In genomic region chr11:63620928-63621539, GRCh38 we compare ENCODE assay signal across 21 cellular contexts. TPM values are rescaled to one million over a fixed set of nuclear protein-coding genes. Genes with fewer than 3 reads are reported as not detected.
A peak's percentile ranks its signal among the peaks of the same experiment; 100 is the strongest.
DNase-seq lines count a peak whose midpoint lies in the region; TF ChIP-seq lines count a peak whose summit lies in the region.
"Had no signal": no experiment of that assay in that cellular context is flagged by ENCODE, and none has a peak within 500 bp of the region (broad histone marks: within the 10 kb centered on the region; RNA-seq: fewer than 3 reads in every experiment).

No MANE protein-coding gene starts in this region.

- H3K9me2 ChIP-seq in OCI-LY7 (ENCODE audit: insufficient read depth, low read length) (no peaks in the 10 kb centered on the region), hepatocyte (replicated peaks; ENCODE audit: insufficient read depth) (no peaks in the 10 kb centered on the region)

- no TSS peak for BruUV-seq in OCI-LY7 (replicated peaks; lab: Mats Ljungman, UMichigan)

- POLR2A ChIA-PET in OCI-LY7 (lab: Charles Lee) = no interaction called here

- CTCF ChIA-PET in OCI-LY7 (lab: Charles Lee; ENCODE audit: unreplicated experiment) = no interaction called here

- no peak overlapping the region for H3K4me2 ChIP-seq in OCI-LY7 (ENCODE audit: low read length)
- H3K4me2 ChIP-seq in hepatocyte = no peak overlapping the region

- H3K9me3 ChIP-seq in OCI-LY7 (ENCODE audit: low read length) (no peaks in the 10 kb centered on the region), hepatocyte (ENCODE audit: low read depth) (no peaks in the 10 kb centered on the region)
- H3K9me3 ChIP-seq: adrenal gland, Peyer's patch, prostate gland had no signal

- 95% methylated on average over 1 of the region's 1 CpG for WGBS in hepatocyte (ENCODE audit: low lambda C conversion rate, missing lambda C conversion rate)

- H3K36me3 ChIP-seq in OCI-LY7 (ENCODE audit: insufficient read depth, low read length) = no peaks in the 10 kb centered on the region
- no peaks in the 10 kb centered on the region for H3K36me3 ChIP-seq in hepatocyte (replicated peaks; ENCODE audit: insufficient read depth, low read depth)
- H3K36me3 ChIP-seq: adrenal gland, Peyer's patch, prostate gland had no signal

- DNase-seq in AML-193 (lab: John Stamatoyannopoulos, UW) (peak; percentile 52 to 55), GF-D8 (lab: John Stamatoyannopoulos, UW) (peak; percentile 48), OCI-LY7 (ENCODE audit: low spot score) (peak; percentile 23), hepatocyte (ENCODE audit: low spot score) (no peak), NCI-H2196 (lab: John Stamatoyannopoulos, UW; ENCODE audit: unreplicated experiment) (no peak), EL (no peak), DMS53 treated with DMSO at 0.1 percent for 48 hours (lab: John Stamatoyannopoulos, UW; ENCODE audit: unreplicated experiment) (no peak), NCI-H187 (lab: John Stamatoyannopoulos, UW) (no peak)
- DNase-seq: activated CD4-positive, alpha-beta T cell treated with anti-CD3 and anti-CD28 coated beads for 48 hours; activated T-cell treated with anti-CD3 and anti-CD28 coated beads, Interleukin-2, amount 50 U/mL, for 4 hours; NCI-H1105; NCI-H446; Peyer's patch; stimulated activated CD4-positive, alpha-beta T cell treated with anti-CD3 and anti-CD28 coated beads, Interleukin-15, amount 100 ng/mL, for 24 hours had no signal

- intact Hi-C loops in OCI-LY7 (cut with micrococcal nuclease; ENCODE audit: unreplicated experiment) = no loop called here

- H2AFZ ChIP-seq in OCI-LY7 (ENCODE audit: low read length) (no peak overlapping the region), hepatocyte (no peak overlapping the region)

- H3K79me2 ChIP-seq in OCI-LY7 (ENCODE audit: insufficient read depth, low read depth, low read length) (no peaks in the 10 kb centered on the region), hepatocyte (no peaks in the 10 kb centered on the region)

- no peak overlapping the region for H3K4me3 ChIP-seq in OCI-LY7 (ENCODE audit: low read depth, low read length, poor library complexity, severe bottlenecking)
- no peak overlapping the region for H3K4me3 ChIP-seq in hepatocyte
- H3K4me3 ChIP-seq: adrenal gland, Peyer's patch, prostate gland had no signal

- H3K27me3 ChIP-seq in hepatocyte = no peaks in the 10 kb centered on the region
- H3K27me3 ChIP-seq: adrenal gland, Peyer's patch had no signal

- peaks cover 7% of the 10 kb centered on the region for H3K4me1 ChIP-seq in OCI-LY7 (ENCODE audit: insufficient read depth, low read length, poor library complexity, severe bottlenecking)
- peaks cover 10% of the 10 kb centered on the region for H3K4me1 ChIP-seq in hepatocyte (ENCODE audit: insufficient read depth)
- H3K4me1 ChIP-seq: adrenal gland, Peyer's patch, prostate gland had no signal

- TF ChIP-seq CTCF in OCI-LY7 (conservative IDR thresholded peaks at IDR 0.05; ENCODE audit: low read length) (no peak), hepatocyte (IDR thresholded peaks at IDR 0.05; ENCODE audit: poor library complexity) (no peak)

- H3K27ac ChIP-seq in OCI-LY7 (ENCODE audit: low read depth, low read length, poor library complexity, severe bottlenecking) = no peak overlapping the region
- H3K27ac ChIP-seq in hepatocyte = peak overlapping the region; percentile 45
- H3K27ac ChIP-seq: epithelial cell of prostate, Peyer's patch, prostate gland had no signal

- H4K20me1 ChIP-seq in OCI-LY7 (ENCODE audit: insufficient read depth, low read length) (no peaks in the 10 kb centered on the region), hepatocyte (ENCODE audit: insufficient read depth, poor library complexity, severe bottlenecking) (no peaks in the 10 kb centered on the region)

RNA-seq across cellular contexts. Expression of gene PLAAT3, which starts 6.8 kb away (rescaled TPM):
- not detected in 2 replicates for total RNA-seq in OCI-LY7 (2014; rRNA removed; shearing (Covaris generic))
- 0.70 TPM in 1 of 2 replicates, not detected in the other for total RNA-seq in OCI-LY7 (2022)
- total RNA-seq in hepatocyte = 26.9 and 32.4 TPM in 2 replicates
- 49.6 and 59.9 TPM in 2 replicates for polyA plus RNA-seq in hepatocyte

RNA-seq across cellular contexts. Expression of gene ATL3, which starts 50.1 kb away (rescaled TPM):
- total RNA-seq in OCI-LY7 (2014; rRNA removed; shearing (Covaris generic)) = 15.7 and 23.2 TPM in 2 replicates
- total RNA-seq in OCI-LY7 (2022) = 35.7 and 37.9 TPM in 2 replicates
- 30.1 and 36.2 TPM in 2 replicates for total RNA-seq in hepatocyte
- 8.7 and 9.7 TPM in 2 replicates for polyA plus RNA-seq in hepatocyte

RNA-seq across cellular contexts. Expression of gene PLAAT2, which starts 57.9 kb away (rescaled TPM):
- not detected in 2 replicates for total RNA-seq in OCI-LY7 (2014; rRNA removed; shearing (Covaris generic))
- not detected in 2 replicates for total RNA-seq in OCI-LY7 (2022)
- 0.77 and 1.2 TPM in 2 replicates for total RNA-seq in hepatocyte
- 1.9 and 3.0 TPM in 2 replicates for polyA plus RNA-seq in hepatocyte
- total RNA-seq: activated T-cell treated with anti-CD3 and anti-CD28 coated beads, Interleukin-2, amount 50 U/mL, for 4 hours; adrenal gland; Daoy; kidney epithelial cell; T-helper 2 cell treated with Interferon-gamma antibody and Interleukin-4, amounts not matched to agents 100 ng/mL and 5 ng/mL, for 36 hours had no signal
- polyA plus RNA-seq: BJ had no signal

Comparison
In these comparisons a context has a peak if more than half of its experiments do, and no peak if none do; other contexts are left out.
1. DNase-seq: peak in AML-193 (2 of 2), GF-D8 (single experiment) and OCI-LY7 (single experiment); none in hepatocyte (single experiment), NCI-H2196 (single experiment), EL (single experiment), DMS53 treated with DMSO at 0.1 percent for 48 hours (single experiment) and NCI-H187 (0 of 2).
2. RNA of gene PLAAT3, which starts 6.8 kb away (total RNA-seq): 26.9 to 32.4 TPM in hepatocyte; 0.70 TPM in OCI-LY7; every median in the first group is over 10 times any median in the second.